ENCODE assay signal across 30 cellular contexts in the genomic region with DNA sequence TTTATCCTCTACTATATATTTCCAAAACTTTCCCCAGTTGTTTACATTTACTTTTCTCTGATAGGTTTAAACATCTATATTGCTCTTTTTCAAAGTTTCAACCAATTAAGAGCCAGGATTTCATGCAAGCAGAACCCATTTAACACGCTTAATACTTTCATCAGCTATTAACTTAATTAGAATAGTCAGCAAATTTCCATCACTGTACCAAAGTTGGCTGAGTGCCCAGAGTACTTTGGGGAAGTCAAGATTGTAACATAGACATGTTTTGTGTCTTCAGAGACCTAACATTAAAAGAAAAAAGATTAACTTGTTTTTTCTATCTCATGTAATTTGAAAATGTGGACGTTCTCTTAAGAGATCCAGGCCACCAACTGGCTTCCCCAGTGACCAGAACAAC.
DNase-seq lines count a peak whose midpoint lies in the region; ATAC-seq and TF ChIP-seq lines count a peak whose summit lies in the region.
"Had no signal": no experiment of that assay in that cellular context is flagged by ENCODE, and none has a peak within 500 bp of the region (broad histone marks: within the 10 kb centered on the region; RNA-seq: fewer than 3 reads in every experiment).

No MANE protein-coding gene starts in this region.

- peak; percentile 12 for DNase-seq in NCI-H510A treated with DMSO at 0.1 percent for 48 hours (lab: John Stamatoyannopoulos, UW)
- no peak for DNase-seq in NCI-H510A (lab: John Stamatoyannopoulos, UW)
- DNase-seq in NAMALWA (ENCODE audit: low spot score) = peak; percentile 9
- DNase-seq in NCI-H82 treated with DMSO at 0.1 percent for 48 hours (lab: John Stamatoyannopoulos, UW; ENCODE audit: unreplicated experiment) = peak; percentile 67
- peak; percentile 2 for DNase-seq in myocyte (ENCODE audit: low read depth)
- no peak for DNase-seq in foreskin keratinocyte
- no peak for DNase-seq in iPS-NIHi7 (ENCODE audit: extremely low spot score)
- DNase-seq: activated CD4-positive, alpha-beta memory T cell treated with anti-CD3 and anti-CD28 coated beads for 36 hours; activated CD8-positive, alpha-beta memory T cell treated with anti-CD3 and anti-CD28 coated beads, Interleukin-2, amount 50 U/mL, for 48 hours; aorta; C1 segment of cervical spinal cord; cortex of kidney; endodermal cell; esophagus squamous epithelium; H9; hypothalamus; NCI-H1930; NCI-H526; right cardiac atrium; stimulated activated CD4-positive, alpha-beta T cell treated with anti-CD3 and anti-CD28 coated beads, Interleukin-12 subunit alpha, Interleukin-12 subunit beta, amount 100 ng/mL, for 4 hours; stimulated activated CD4-positive, alpha-beta T cell treated with anti-CD3 and anti-CD28 coated beads, Interleukin-4, amount 100 ng/mL, for 24 hours; stimulated activated naive CD4-positive, alpha-beta T cell; testis had no signal

- ATAC-seq in foreskin keratinocyte (no peak), HG02885 (IDR thresholded peaks at IDR 0.05; ENCODE audit: poor library complexity, unreplicated experiment) (no peak)
- ATAC-seq: activated CD4-positive, CD25-positive, alpha-beta regulatory T cell treated with anti-CD3 and anti-CD28 coated beads, Interleukin-2, amount 50 U/mL, for 24 hours; activated naive CD4-positive, alpha-beta T cell treated with anti-CD3 and anti-CD28 coated beads, Interleukin-2, amount 50 U/mL, for 72 hours; activated T-helper 17 cell treated with anti-CD3 and anti-CD28 coated beads, Interleukin-2, amount 50 U/mL, for 72 hours; gastroesophageal sphincter; right cardiac atrium; Right ventricle myocardium inferior had no signal

- H3K4me1 ChIP-seq in foreskin keratinocyte = no peaks in the 10 kb centered on the region
- H3K4me1 ChIP-seq: esophagus squamous epithelium, gastroesophageal sphincter, testis had no signal

- no peak overlapping the region for H3K27ac ChIP-seq in foreskin keratinocyte
- H3K27ac ChIP-seq: esophagus squamous epithelium, gastroesophageal sphincter, HL-60, testis had no signal

- H3K27me3 ChIP-seq in foreskin keratinocyte = no peaks in the 10 kb centered on the region
- H3K27me3 ChIP-seq: esophagus squamous epithelium, gastroesophageal sphincter, testis had no signal

- no peak for TF ChIP-seq CTCF in foreskin keratinocyte (conservative IDR thresholded peaks at IDR 0.05)

Comparison
In these comparisons a context has a peak if more than half of its experiments do, and no peak if none do; other contexts are left out.
1. DNase-seq: peak in NCI-H510A treated with DMSO at 0.1 percent for 48 hours (single experiment), NAMALWA (single experiment), NCI-H82 treated with DMSO at 0.1 percent for 48 hours (single experiment) and myocyte (single experiment); none in NCI-H510A (single experiment), foreskin keratinocyte (0 of 2) and iPS-NIHi7 (single experiment).